In the genomic region with DNA sequence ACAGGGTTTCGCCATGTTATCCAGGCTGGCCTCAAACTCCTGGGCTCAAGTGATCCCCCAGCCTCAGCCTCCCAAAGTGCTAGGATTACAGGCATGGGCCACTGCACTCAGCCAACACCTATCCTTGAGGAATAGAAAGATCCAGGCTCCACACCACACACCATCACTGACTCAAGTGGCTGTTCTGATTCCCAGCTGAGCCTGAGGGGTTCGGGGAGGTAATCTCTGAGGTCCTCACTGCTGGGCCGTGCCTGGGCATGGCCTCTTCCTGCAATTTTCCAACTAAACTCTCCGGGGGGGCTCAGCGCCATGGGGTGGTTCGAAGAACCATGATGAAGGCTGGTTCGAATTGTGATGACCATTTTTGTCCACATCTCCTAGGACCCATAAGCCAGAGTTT, we compare ENCODE assay signal across 16 cellular contexts. TPM values are rescaled to one million over a fixed set of nuclear protein-coding genes. Genes with fewer than 3 reads are reported as not detected.
A peak's percentile ranks its signal among the peaks of the same experiment; 100 is the strongest.
DNase-seq lines count a peak whose midpoint lies in the region; ATAC-seq and TF ChIP-seq lines count a peak whose summit lies in the region.
"Had no signal": no experiment of that assay in that cellular context is flagged by ENCODE, and none has a peak within 500 bp of the region (broad histone marks: within the 10 kb centered on the region; RNA-seq: fewer than 3 reads in every experiment).

No MANE protein-coding gene starts in this region.

- H3K9me3 ChIP-seq in colonic mucosa: no peaks in the 10 kb centered on the region
- H3K9me3 ChIP-seq in lung (ENCODE audit: control insufficient read depth in 2 of 2, insufficient read depth in 1 of 2, low read length in 1 of 2): no peaks in the 10 kb centered on the region
- H3K9me3 ChIP-seq in stomach: no peaks in the 10 kb centered on the region

- peak overlapping the region; percentile 33 to 77 for H3K9ac ChIP-seq in colonic mucosa (ENCODE audit: low read depth in 2 of 2, low read length in 2 of 2)

- H3K4me3 ChIP-seq in colonic mucosa: peak overlapping the region; percentile 35
- H3K4me3 ChIP-seq in lung: peak overlapping the region; percentile 52
- peak overlapping the region; percentile 46 to 63 (median 59) for H3K4me3 ChIP-seq in stomach

- intact Hi-C loops in colonic mucosa (cut with DNase I) (no loop called here), stomach (cut with DNase I; ENCODE audit: low total_unique reads) (no loop called here)

- ATAC-seq in lung (ENCODE audit: insufficient read depth, low FRiP score) (no peak), HG02642 (IDR thresholded peaks at IDR 0.05; ENCODE audit: poor library complexity, unreplicated experiment) (no peak)
- ATAC-seq: naive thymus-derived CD4-positive, alpha-beta T cell had no signal

- no peak for TF ChIP-seq POLR2A in stomach (IDR thresholded peaks at IDR 0.05)

- 83 to 86% methylated on average over 7 of the region's 7 CpGs for WGBS in lung, 2 donors
- WGBS in stomach, 5 donors: 59 to 81% (median 78%) methylated on average over 5 to 7 of the region's 7 CpGs

- DNase-seq in EH (ENCODE audit: low read depth) (peak; percentile 35), colonic mucosa (no peak), lung (ENCODE audit: low spot score) (no peak), stomach (no peak), MV-4-11 (lab: John Stamatoyannopoulos, UW) (no peak), KG1 (lab: John Stamatoyannopoulos, UW) (no peak), OCI-M1 (lab: John Stamatoyannopoulos, UW) (no peak)
- DNase-seq: activated B cell treated with CpG ODN at 0.5 μM for 24 hours; activated CD8-positive, alpha-beta memory T cell treated with anti-CD3 and anti-CD28 coated beads, Interleukin-2, amount 50 U/mL, for 4 hours; activated naive CD8-positive, alpha-beta T cell treated with anti-CD3 and anti-CD28 coated beads for 36 hours; immature natural killer cell; naive thymus-derived CD4-positive, alpha-beta T cell; NCI-H1105; NCI-H2227 treated with DMSO at 0.1 percent for 48 hours; substantia nigra had no signal

- no peaks in the 10 kb centered on the region for H3K36me3 ChIP-seq in colonic mucosa
- no peaks in the 10 kb centered on the region for H3K36me3 ChIP-seq in lung (ENCODE audit: control insufficient read depth in 2 of 2, insufficient read depth in 2 of 2, low read length in 2 of 2)
- H3K36me3 ChIP-seq in stomach: peaks cover 0 to 75% (median 5%) of the 10 kb centered on the region in 4 donors

- H3K27me3 ChIP-seq in colonic mucosa: no peaks in the 10 kb centered on the region
- no peaks in the 10 kb centered on the region for H3K27me3 ChIP-seq in lung (ENCODE audit: control insufficient read depth, insufficient read depth)
- H3K27me3 ChIP-seq in stomach: no peaks in the 10 kb centered on the region

- no peak for TF ChIP-seq CTCF in colonic mucosa (IDR thresholded peaks at IDR 0.05)
- no peak for TF ChIP-seq CTCF in lung (IDR thresholded peaks at IDR 0.05; ENCODE audit: control extremely low read depth, extremely low read depth)
- TF ChIP-seq CTCF in stomach (IDR thresholded peaks at IDR 0.05): no peak

- H3K27ac ChIP-seq in colonic mucosa: peak overlapping the region; percentile 83
- H3K27ac ChIP-seq in lung (ENCODE audit: low read depth in 1 of 2, low read length in 1 of 2): peak overlapping the region in 1 of 2 donors; percentile 37
- peak overlapping the region in 4 of 5 donors; percentile 88 to 95 (median 90) for H3K27ac ChIP-seq in stomach

- H3K4me1 ChIP-seq in colonic mucosa (no peaks in the 10 kb centered on the region), lung (ENCODE audit: control insufficient read depth in 2 of 2, insufficient read depth in 2 of 2, low read length in 2 of 2) (peaks cover 0 to 10% of the 10 kb centered on the region in 2 donors), stomach (peaks cover 4 to 26% (median 22%) of the 10 kb centered on the region in 4 donors)

- TF ChIP-seq EP300 in stomach (IDR thresholded peaks at IDR 0.05): no peak

RNA-seq across cellular contexts. Expression of a gene that starts 31.0 kb away (rescaled TPM):
- total RNA-seq in colonic mucosa (under 1 TPM in 1 of 2 donors, not detected in 1; 0.42 TPM), lung (1 to 10 TPM in 1 of 2 donors, under 1 TPM in 1; 0.34 to 1.3 TPM), stomach (10 to 100 TPM in 1 of 5 donors, 1 to 10 TPM in 1, not detected in 3; 1.7 to 31.0 TPM)
- polyA plus RNA-seq in lung (under 1 TPM; 0.26 to 0.44 TPM), stomach (1 to 10 TPM in 2 of 3 donors, under 1 TPM in 1; 0.56 to 5.6 (median 1.8) TPM)
- total RNA-seq: activated B cell treated with CpG ODN at 0.5 μM for 24 hours; activated naive CD8-positive, alpha-beta T cell treated with anti-CD3 and anti-CD28 coated beads for 36 hours; naive thymus-derived CD4-positive, alpha-beta T cell had no signal
- polyA plus RNA-seq: immature natural killer cell; naive thymus-derived CD4-positive, alpha-beta T cell had no signal

RNA-seq across cellular contexts. Expression of a gene that starts 52.2 kb away (rescaled TPM):
- 10 to 100 TPM in 1 of 2 donors, 1 to 10 TPM in 1; 4.0 to 10.1 TPM for total RNA-seq in colonic mucosa
- 1 to 10 TPM; 7.9 to 9.3 TPM for total RNA-seq in lung
- polyA plus RNA-seq in lung: 1 to 10 TPM; 4.8 to 6.8 TPM
- total RNA-seq in stomach: 10 to 100 TPM in 1 of 5 donors, 1 to 10 TPM in 3, not detected in 1; 3.0 to 13.4 (median 4.3) TPM
- polyA plus RNA-seq in stomach: 1 to 10 TPM; 2.1 to 5.2 (median 2.3) TPM
